ENCODE assay signal across 22 cellular contexts in genomic region chr7:83701744-83702143, GRCh38. TPM values are rescaled to one million over a fixed set of nuclear protein-coding genes. Genes with fewer than 3 reads are reported as not detected.
"Had no signal": no experiment of that assay in that cellular context is flagged by ENCODE, and none has a peak within 500 bp of the region (broad histone marks: within the 10 kb centered on the region; RNA-seq: fewer than 3 reads in every experiment).

No MANE protein-coding gene starts in this region.

- H3K36me3 Mint-ChIP-seq: naive thymus-derived CD4-positive, alpha-beta T cell had no signal

- H3K27ac Mint-ChIP-seq: endodermal cell; naive thymus-derived CD4-positive, alpha-beta T cell had no signal

- ATAC-seq: left colon; naive thymus-derived CD4-positive, alpha-beta T cell; psoas muscle; right lobe of liver had no signal

- H3K9me3 Mint-ChIP-seq: endodermal cell had no signal

- H3K4me1 ChIP-seq: psoas muscle, right lobe of liver, stomach had no signal

- H3K4me2 ChIP-seq: hepatocyte had no signal

- H3K9me3 ChIP-seq: neutrophil, psoas muscle, right lobe of liver, stomach had no signal

- H3K27me3 Mint-ChIP-seq: naive thymus-derived CD4-positive, alpha-beta T cell had no signal

- H3K27ac ChIP-seq: coronary artery, hepatocyte, neutrophil, psoas muscle, right lobe of liver, skin epidermis, stomach had no signal

- H3K27me3 ChIP-seq: hepatocyte, neutrophil, right lobe of liver, stomach had no signal

- H3K4me3 ChIP-seq: coronary artery, hepatocyte, psoas muscle, right lobe of liver, skin epidermis, stomach had no signal

- H3K4me3 Mint-ChIP-seq: endodermal cell; naive thymus-derived CD4-positive, alpha-beta T cell had no signal

- H3K36me3 ChIP-seq: neutrophil, right lobe of liver, stomach had no signal

- DNase-seq: effector CD4-positive, alpha-beta T cell; endodermal cell; erythroblast; foreskin melanocyte; head of caudate nucleus; left colon; mesendoderm; naive thymus-derived CD4-positive, alpha-beta T cell; psoas muscle; retina; right lobe of liver; stimulated activated CD4-positive, alpha-beta T cell treated with anti-CD3 and anti-CD28 coated beads, Interleukin-2, amount 100 ng/mL, for 24 hours; stimulated activated CD4-positive, alpha-beta T cell treated with anti-CD3 and anti-CD28 coated beads, Interleukin-4, amount 100 ng/mL, for 4 hours; stimulated activated naive CD4-positive, alpha-beta T cell; stomach; trophoblast cell had no signal

- H3K4me1 Mint-ChIP-seq: naive thymus-derived CD4-positive, alpha-beta T cell had no signal

RNA-seq across cellular contexts. Expression of gene SEMA3E, which starts 52.8 kb away (rescaled TPM):
- total RNA-seq: endothelial cell of umbilical vein; kidney epithelial cell; naive thymus-derived CD4-positive, alpha-beta T cell had no signal
